Comparison of ENCODE assay signal across 1 cellular context in the genomic region with DNA sequence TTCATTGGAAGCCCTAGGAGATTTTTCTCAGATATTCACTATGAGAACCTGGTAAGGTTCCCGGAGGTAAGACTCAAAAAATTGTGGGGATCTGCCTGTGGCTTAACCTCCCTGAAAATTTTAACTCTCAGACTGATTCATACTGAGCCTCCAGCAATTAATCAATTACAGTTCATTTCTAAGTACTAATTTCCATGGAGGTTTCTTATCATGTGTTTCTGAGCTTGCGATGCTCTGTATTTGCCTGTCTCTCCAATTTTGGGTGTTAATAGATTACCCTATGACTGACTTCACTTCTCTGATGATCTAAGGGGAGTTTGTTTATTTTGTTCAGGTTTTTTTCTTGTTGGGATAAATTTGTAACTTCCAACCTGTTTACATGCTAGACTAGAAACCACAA.
TF ChIP-seq lines count a peak whose summit lies in the region.

No MANE protein-coding gene starts in this region.

TF ChIP-seq in GM23338, 12 proteins besides CTCF, POLR2A, EP300 and RAD21 (continued from another document):
- TF ChIP-seq, protein P1, sequence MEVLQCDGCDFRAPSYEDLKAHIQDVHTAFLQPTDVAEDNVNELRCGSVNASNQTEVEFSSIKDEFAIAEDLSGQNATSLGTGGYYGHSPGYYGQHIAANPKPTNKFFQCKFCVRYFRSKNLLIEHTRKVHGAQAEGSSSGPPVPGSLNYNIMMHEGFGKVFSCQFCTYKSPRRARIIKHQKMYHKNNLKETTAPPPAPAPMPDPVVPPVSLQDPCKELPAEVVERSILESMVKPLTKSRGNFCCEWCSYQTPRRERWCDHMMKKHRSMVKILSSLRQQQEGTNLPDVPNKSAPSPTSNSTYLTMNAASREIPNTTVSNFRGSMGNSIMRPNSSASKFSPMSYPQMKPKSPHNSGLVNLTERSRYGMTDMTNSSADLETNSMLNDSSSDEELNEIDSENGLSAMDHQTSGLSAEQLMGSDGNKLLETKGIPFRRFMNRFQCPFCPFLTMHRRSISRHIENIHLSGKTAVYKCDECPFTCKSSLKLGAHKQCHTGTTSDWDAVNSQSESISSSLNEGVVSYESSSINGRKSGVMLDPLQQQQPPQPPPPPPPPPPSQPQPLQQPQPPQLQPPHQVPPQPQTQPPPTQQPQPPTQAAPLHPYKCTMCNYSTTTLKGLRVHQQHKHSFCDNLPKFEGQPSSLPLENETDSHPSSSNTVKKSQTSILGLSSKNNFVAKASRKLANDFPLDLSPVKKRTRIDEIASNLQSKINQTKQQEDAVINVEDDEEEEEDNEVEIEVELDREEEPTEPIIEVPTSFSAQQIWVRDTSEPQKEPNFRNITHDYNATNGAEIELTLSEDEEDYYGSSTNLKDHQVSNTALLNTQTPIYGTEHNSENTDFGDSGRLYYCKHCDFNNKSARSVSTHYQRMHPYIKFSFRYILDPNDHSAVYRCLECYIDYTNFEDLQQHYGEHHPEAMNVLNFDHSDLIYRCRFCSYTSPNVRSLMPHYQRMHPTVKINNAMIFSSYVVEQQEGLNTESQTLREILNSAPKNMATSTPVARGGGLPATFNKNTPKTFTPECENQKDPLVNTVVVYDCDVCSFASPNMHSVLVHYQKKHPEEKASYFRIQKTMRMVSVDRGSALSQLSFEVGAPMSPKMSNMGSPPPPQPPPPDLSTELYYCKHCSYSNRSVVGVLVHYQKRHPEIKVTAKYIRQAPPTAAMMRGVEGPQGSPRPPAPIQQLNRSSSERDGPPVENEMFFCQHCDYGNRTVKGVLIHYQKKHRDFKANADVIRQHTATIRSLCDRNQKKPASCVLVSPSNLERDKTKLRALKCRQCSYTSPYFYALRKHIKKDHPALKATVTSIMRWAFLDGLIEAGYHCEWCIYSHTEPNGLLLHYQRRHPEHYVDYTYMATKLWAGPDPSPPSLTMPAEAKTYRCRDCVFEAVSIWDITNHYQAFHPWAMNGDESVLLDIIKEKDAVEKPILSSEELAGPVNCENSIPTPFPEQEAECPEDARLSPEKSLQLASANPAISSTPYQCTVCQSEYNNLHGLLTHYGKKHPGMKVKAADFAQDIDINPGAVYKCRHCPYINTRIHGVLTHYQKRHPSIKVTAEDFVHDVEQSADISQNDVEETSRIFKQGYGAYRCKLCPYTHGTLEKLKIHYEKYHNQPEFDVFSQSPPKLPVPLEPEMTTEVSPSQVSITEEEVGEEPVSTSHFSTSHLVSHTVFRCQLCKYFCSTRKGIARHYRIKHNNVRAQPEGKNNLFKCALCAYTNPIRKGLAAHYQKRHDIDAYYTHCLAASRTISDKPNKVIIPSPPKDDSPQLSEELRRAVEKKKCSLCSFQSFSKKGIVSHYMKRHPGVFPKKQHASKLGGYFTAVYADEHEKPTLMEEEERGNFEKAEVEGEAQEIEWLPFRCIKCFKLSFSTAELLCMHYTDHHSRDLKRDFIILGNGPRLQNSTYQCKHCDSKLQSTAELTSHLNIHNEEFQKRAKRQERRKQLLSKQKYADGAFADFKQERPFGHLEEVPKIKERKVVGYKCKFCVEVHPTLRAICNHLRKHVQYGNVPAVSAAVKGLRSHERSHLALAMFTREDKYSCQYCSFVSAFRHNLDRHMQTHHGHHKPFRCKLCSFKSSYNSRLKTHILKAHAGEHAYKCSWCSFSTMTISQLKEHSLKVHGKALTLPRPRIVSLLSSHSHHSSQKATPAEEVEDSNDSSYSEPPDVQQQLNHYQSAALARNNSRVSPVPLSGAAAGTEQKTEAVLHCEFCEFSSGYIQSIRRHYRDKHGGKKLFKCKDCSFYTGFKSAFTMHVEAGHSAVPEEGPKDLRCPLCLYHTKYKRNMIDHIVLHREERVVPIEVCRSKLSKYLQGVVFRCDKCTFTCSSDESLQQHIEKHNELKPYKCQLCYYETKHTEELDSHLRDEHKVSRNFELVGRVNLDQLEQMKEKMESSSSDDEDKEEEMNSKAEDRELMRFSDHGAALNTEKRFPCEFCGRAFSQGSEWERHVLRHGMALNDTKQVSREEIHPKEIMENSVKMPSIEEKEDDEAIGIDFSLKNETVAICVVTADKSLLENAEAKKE (CRISPR knock-in tag; IDR thresholded peaks at IDR 0.05) = no peak
- TF ChIP-seq NANOG (IDR thresholded peaks at IDR 0.05; ENCODE audit: borderline replicate concordance) = no peak
- no peak for TF ChIP-seq CREB1 (CRISPR knock-in tag; IDR thresholded peaks at IDR 0.05; ENCODE audit: low read depth)
- TF ChIP-seq EZH2phosphoT487 (IDR thresholded peaks at IDR 0.05; ENCODE audit: unreplicated experiment) = no peak
- TF ChIP-seq ZNF114 (CRISPR knock-in tag; IDR thresholded peaks at IDR 0.05) = no peak
- no peak for TF ChIP-seq STAT1 (IDR thresholded peaks at IDR 0.05; ENCODE audit: unreplicated experiment)
- no peak for TF ChIP-seq ETS1 (IDR thresholded peaks at IDR 0.05)
- no peak for TF ChIP-seq ZNF331 (CRISPR knock-in tag; IDR thresholded peaks at IDR 0.05; ENCODE audit: low read depth)
- no peak for TF ChIP-seq EZH2 (IDR thresholded peaks at IDR 0.05; ENCODE audit: low read depth, unreplicated experiment)
- no peak for TF ChIP-seq POLR2AphosphoS5 (IDR thresholded peaks at IDR 0.05; ENCODE audit: low read depth)
- TF ChIP-seq REST (IDR thresholded peaks at IDR 0.05; ENCODE audit: unreplicated experiment) = no peak
